ENCODE assay signal across 17 cellular contexts in genomic region chr3:149534082-149534481, GRCh38. TPM values are rescaled to one million over a fixed set of nuclear protein-coding genes. Genes with fewer than 3 reads are reported as not detected.
A peak's percentile ranks its signal among the peaks of the same experiment; 100 is the strongest.
DNase-seq lines count a peak whose midpoint lies in the region; TF ChIP-seq lines count a peak whose summit lies in the region.
"Had no signal": no experiment of that assay in that cellular context is flagged by ENCODE, and none has a peak within 500 bp of the region (broad histone marks: within the 10 kb centered on the region; RNA-seq: fewer than 3 reads in every experiment).

No MANE protein-coding gene starts in this region.

- H3K9me3 ChIP-seq in SJSA1 (replicated peaks): no peaks in the 10 kb centered on the region
- H3K9me3 ChIP-seq: BE2C, heart left ventricle had no signal

- H3K9me3 Mint-ChIP-seq in chondrocyte (ENCODE audit: low read depth): no peaks in the 10 kb centered on the region
- no peaks in the 10 kb centered on the region for H3K9me3 Mint-ChIP-seq in type B pancreatic cell
- H3K9me3 Mint-ChIP-seq: immature natural killer cell had no signal

- DNase-seq in SJSA1 (ENCODE audit: low read depth in 1 of 2, low spot score in 2 of 2) (no peak), chondrocyte (ENCODE audit: low spot score) (no peak), type B pancreatic cell (ENCODE audit: extremely low spot score, unreplicated experiment) (no peak), hepatic stellate cell (ENCODE audit: low spot score) (no peak), NCI-H2227 (lab: John Stamatoyannopoulos, UW; ENCODE audit: unreplicated experiment) (no peak), H4 (ENCODE audit: low spot score) (no peak)
- DNase-seq: activated CD4-positive, alpha-beta T cell treated with anti-CD3 and anti-CD28 coated beads for 48 hours; amniotic stem cell; BE2C; cerebellar nuclear complex; immature natural killer cell; KBM-7; NCI-H1694 treated with DMSO at 0.1 percent for 48 hours; NCI-H2227 treated with DMSO at 0.1 percent for 48 hours had no signal

- no peak overlapping the region for H3K4me3 ChIP-seq in SJSA1
- no peak overlapping the region for H3K4me3 ChIP-seq in rectal smooth muscle tissue (ENCODE audit: low read length)
- H3K4me3 ChIP-seq: heart left ventricle had no signal

- H3K27me3 Mint-ChIP-seq in chondrocyte (ENCODE audit: low read depth) (no peaks in the 10 kb centered on the region), type B pancreatic cell (no peaks in the 10 kb centered on the region)

- H3K36me3 ChIP-seq in SJSA1 (peaks cover 12% of the 10 kb centered on the region), rectal smooth muscle tissue (ENCODE audit: control insufficient read depth, insufficient read depth, low read length) (no peaks in the 10 kb centered on the region)
- H3K36me3 ChIP-seq: BE2C, heart left ventricle had no signal

- H3K4me1 Mint-ChIP-seq in chondrocyte (ENCODE audit: low read depth): peaks cover 83% of the 10 kb centered on the region
- peaks cover 56% of the 10 kb centered on the region for H3K4me1 Mint-ChIP-seq in type B pancreatic cell (ENCODE audit: unreplicated experiment)

- H3K4me1 ChIP-seq in SJSA1 (replicated peaks) (peaks cover 63% of the 10 kb centered on the region), rectal smooth muscle tissue (ENCODE audit: control insufficient read depth, insufficient read depth, low read length) (peaks cover 19% of the 10 kb centered on the region)
- H3K4me1 ChIP-seq: BE2C had no signal

- H3K9ac ChIP-seq in rectal smooth muscle tissue (ENCODE audit: low read length): no peak overlapping the region

- H3K27me3 ChIP-seq in SJSA1 (replicated peaks): no peaks in the 10 kb centered on the region
- H3K27me3 ChIP-seq in rectal smooth muscle tissue (ENCODE audit: control insufficient read depth, insufficient read depth, low read length): no peaks in the 10 kb centered on the region
- H3K27me3 ChIP-seq: BE2C, heart left ventricle had no signal

- TF ChIP-seq CTCF in chondrocyte (IDR thresholded peaks at IDR 0.05) (no peak), type B pancreatic cell (conservative IDR thresholded peaks at IDR 0.05) (no peak)

- H3K27ac ChIP-seq in SJSA1 (peak overlapping the region; percentile 37), rectal smooth muscle tissue (ENCODE audit: low read depth, low read length) (peak overlapping the region; percentile 62)

- H3K36me3 Mint-ChIP-seq in chondrocyte (ENCODE audit: low read depth) (no peaks in the 10 kb centered on the region), type B pancreatic cell (peaks cover 11% of the 10 kb centered on the region)

- H3K27ac Mint-ChIP-seq in chondrocyte (ENCODE audit: unreplicated experiment): peak overlapping the region; percentile 85
- peak overlapping the region; percentile 83 for H3K27ac Mint-ChIP-seq in type B pancreatic cell
- H3K27ac Mint-ChIP-seq: immature natural killer cell had no signal

- H3K4me3 Mint-ChIP-seq in chondrocyte (ENCODE audit: unreplicated experiment) (no peak overlapping the region), type B pancreatic cell (no peak overlapping the region)
- H3K4me3 Mint-ChIP-seq: immature natural killer cell had no signal

RNA-seq across cellular contexts. Expression of gene TM4SF4, which starts 59.6 kb away (rescaled TPM):
- total RNA-seq in SJSA1 (2014; rRNA removed; shearing (Covaris generic)): not detected in 2 replicates
- total RNA-seq in chondrocyte (not detected in 3 replicates), type B pancreatic cell (ENCODE audit: low replicate concordance) (18.1 and 97.1 TPM in 2 replicates)
- total RNA-seq in H4 (2014; rRNA removed; shearing (Covaris generic)): not detected in 2 replicates
- total RNA-seq: heart left ventricle, lower leg skin had no signal

Comparison
In these comparisons a context has a peak if more than half of its experiments do, and no peak if none do; other contexts are left out.
1. RNA of gene TM4SF4, which starts 59.6 kb away (total RNA-seq): 18.1 to 97.1 TPM in type B pancreatic cell; not detected in SJSA1, not detected in chondrocyte and not detected in H4; every median in the first group is over 10 times any median in the second.